In genomic region chr10:110220383-110220782, GRCh38 we compare ENCODE assay signal across 1 cellular context.
TF ChIP-seq lines count a peak whose summit lies in the region.

No MANE protein-coding gene starts in this region.

TF ChIP-seq in K562, 482 proteins besides CTCF, POLR2A, EP300 and RAD21:
- TF ChIP-seq E2F4 (CRISPR knock-in tag; IDR thresholded peaks at IDR 0.05; ENCODE audit: low read depth) = no peak
- TF ChIP-seq NFIX (CRISPR knock-in tag; IDR thresholded peaks at IDR 0.05; ENCODE audit: low read depth) = no peak
- no peak for TF ChIP-seq POLR2B (IDR thresholded peaks at IDR 0.05; ENCODE audit: low read depth, partially characterized antibody)
- no peak for TF ChIP-seq BRF2 (IDR thresholded peaks at IDR 0.05; ENCODE audit: borderline replicate concordance, insufficient read depth, insufficient read length)
- TF ChIP-seq GATAD2A (IDR thresholded peaks at IDR 0.05) = no peak
- TF ChIP-seq ZNF561 (CRISPR knock-in tag; conservative IDR thresholded peaks at IDR 0.05) = no peak
- no peak for TF ChIP-seq RBM25 (IDR thresholded peaks at IDR 0.05; ENCODE audit: low read depth, low read length, severe bottlenecking)
- no peak for TF ChIP-seq SRF (CRISPR knock-in tag; IDR thresholded peaks at IDR 0.05)
- no peak for TF ChIP-seq CC2D1A (IDR thresholded peaks at IDR 0.05)
- no peak for TF ChIP-seq HIVEP1 (CRISPR knock-in tag; IDR thresholded peaks at IDR 0.05)
- TF ChIP-seq CTBP1 (IDR thresholded peaks at IDR 0.05; ENCODE audit: borderline replicate concordance) = no peak
- no peak for TF ChIP-seq SMARCA4 (IDR thresholded peaks at IDR 0.05)
- no peak for TF ChIP-seq TOE1 (IDR thresholded peaks at IDR 0.05; ENCODE audit: borderline replicate concordance)
- no peak for TF ChIP-seq TOE1 (CRISPR knock-in tag; IDR thresholded peaks at IDR 0.05; ENCODE audit: borderline replicate concordance, low read depth)
- TF ChIP-seq SIRT6 (IDR thresholded peaks at IDR 0.05; ENCODE audit: low read depth, low read length) = no peak
TF ChIP-seq in K562: peak in this region for 0.
